Comparison of ENCODE assay signal across 10 cellular contexts in the genomic region with DNA sequence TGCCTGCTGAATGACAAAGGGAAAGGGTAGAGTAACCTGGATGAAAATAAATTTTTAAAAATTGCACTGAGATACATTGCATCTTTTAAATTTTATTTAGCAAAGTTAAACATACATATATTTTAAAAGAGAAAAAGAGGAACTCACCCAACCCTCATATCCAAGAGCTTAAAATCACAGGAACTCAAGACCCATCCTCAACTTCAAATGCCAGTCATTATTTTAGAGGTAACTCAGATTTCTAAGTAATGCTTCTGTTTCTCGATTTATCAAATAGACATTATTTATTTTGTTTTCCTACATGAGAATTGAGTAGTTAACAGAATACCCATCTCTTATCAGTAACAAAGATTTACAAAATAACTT. TPM values are rescaled to one million over a fixed set of nuclear protein-coding genes. Genes with fewer than 3 reads are reported as not detected.
A peak's percentile ranks its signal among the peaks of the same experiment; 100 is the strongest.
DNase-seq lines count a peak whose midpoint lies in the region; ATAC-seq and TF ChIP-seq lines count a peak whose summit lies in the region.
"Had no signal": no experiment of that assay in that cellular context is flagged by ENCODE, and none has a peak within 500 bp of the region (broad histone marks: within the 10 kb centered on the region; RNA-seq: fewer than 3 reads in every experiment).

No MANE protein-coding gene starts in this region.

- H3K27me3 ChIP-seq in right atrium auricular region, result no peaks in the 10 kb centered on the region
- H3K27me3 ChIP-seq in right cardiac atrium (ENCODE audit: control insufficient read depth, insufficient read depth), result no peaks in the 10 kb centered on the region
- no peaks in the 10 kb centered on the region for H3K27me3 ChIP-seq in muscle layer of duodenum (ENCODE audit: low read depth, low read length)
- no peaks in the 10 kb centered on the region for H3K27me3 ChIP-seq in vagina

- no peaks in the 10 kb centered on the region for H3K9me3 Mint-ChIP-seq in activated T-helper 17 cell treated with anti-CD3 and anti-CD28 coated beads, Interleukin-2, amount 50 U/mL, for 72 hours

- no peaks in the 10 kb centered on the region for H3K9me3 ChIP-seq in right atrium auricular region
- H3K9me3 ChIP-seq in right cardiac atrium (ENCODE audit: control insufficient read depth, low read length), result no peaks in the 10 kb centered on the region
- no peaks in the 10 kb centered on the region for H3K9me3 ChIP-seq in muscle layer of duodenum (ENCODE audit: control insufficient read depth in 1 of 2, low read length in 2 of 2)
- H3K9me3 ChIP-seq in vagina, result no peaks in the 10 kb centered on the region

- TF ChIP-seq POLR2A in vagina (IDR thresholded peaks at IDR 0.05), result no peak

- H3K4me1 ChIP-seq in right atrium auricular region, result peaks cover 0 to 89% of the 10 kb centered on the region in 2 donors
- peaks cover 14% of the 10 kb centered on the region for H3K4me1 ChIP-seq in right cardiac atrium (ENCODE audit: control insufficient read depth, insufficient read depth, low read length)
- H3K4me1 ChIP-seq in muscle layer of duodenum (ENCODE audit: control insufficient read depth in 1 of 2, insufficient read depth in 2 of 2, low read length in 2 of 2), result peaks cover 32 to 63% of the 10 kb centered on the region in 2 donors
- peaks cover 85% of the 10 kb centered on the region for H3K4me1 ChIP-seq in vagina

- DNase-seq in right atrium auricular region (ENCODE audit: low spot score), result no peak
- no peak for DNase-seq in right cardiac atrium
- no peak for DNase-seq in vagina (ENCODE audit: extremely low spot score in 2 of 2)
- DNase-seq in middle frontal gyrus (ENCODE audit: extremely low spot score, low spot score), result no peak
- no peak for DNase-seq in head of caudate nucleus
- DNase-seq: activated naive CD4-positive, alpha-beta T cell; occipital lobe had no signal

- peaks cover 32% of the 10 kb centered on the region for H3K4me1 Mint-ChIP-seq in activated T-helper 17 cell treated with anti-CD3 and anti-CD28 coated beads, Interleukin-2, amount 50 U/mL, for 72 hours

- no peak for ATAC-seq in right cardiac atrium
- no peak for ATAC-seq in activated T-helper 17 cell treated with anti-CD3 and anti-CD28 coated beads, Interleukin-2, amount 50 U/mL, for 72 hours (replicated peaks)
- no peak for ATAC-seq in GM21619 (IDR thresholded peaks at IDR 0.05; ENCODE audit: unreplicated experiment)

- TF ChIP-seq CTCF in right atrium auricular region (IDR thresholded peaks at IDR 0.05) (no peak), vagina (IDR thresholded peaks at IDR 0.05) (no peak)

- H3K27me3 Mint-ChIP-seq in activated T-helper 17 cell treated with anti-CD3 and anti-CD28 coated beads, Interleukin-2, amount 50 U/mL, for 72 hours, result no peaks in the 10 kb centered on the region

- intact Hi-C loops in right cardiac atrium (cut with DNase I), result no loop called here
- intact Hi-C loops in vagina (cut with DNase I), result loop anchor here (5.0 kb wide), 1 partner anchor 36 kb away; no protein-coding TSS in a partner anchor
- intact Hi-C loops in head of caudate nucleus (cut with DNase I), result no loop called here

- H3K27ac ChIP-seq in right atrium auricular region (peak overlapping the region; percentile 99), right cardiac atrium (ENCODE audit: low read length) (no peak overlapping the region), muscle layer of duodenum (ENCODE audit: low read length) (peak overlapping the region; percentile 99), vagina (peak overlapping the region; percentile 97)

- H3K36me3 Mint-ChIP-seq in activated T-helper 17 cell treated with anti-CD3 and anti-CD28 coated beads, Interleukin-2, amount 50 U/mL, for 72 hours (ENCODE audit: low read depth), result peaks cover 46% of the 10 kb centered on the region

- H3K4me3 ChIP-seq in right atrium auricular region (no peak overlapping the region), right cardiac atrium (ENCODE audit: low read length) (no peak overlapping the region), muscle layer of duodenum (ENCODE audit: low read depth in 1 of 2, low read length in 2 of 2) (no peak overlapping the region), vagina (no peak overlapping the region)

- H3K27ac Mint-ChIP-seq in activated T-helper 17 cell treated with anti-CD3 and anti-CD28 coated beads, Interleukin-2, amount 50 U/mL, for 72 hours, result peak overlapping the region; percentile 100

- no peaks in the 10 kb centered on the region for H3K36me3 ChIP-seq in right atrium auricular region
- peaks cover 0 to 8% of the 10 kb centered on the region in 2 donors for H3K36me3 ChIP-seq in muscle layer of duodenum (ENCODE audit: control insufficient read depth in 1 of 2, insufficient read depth in 2 of 2, low read length in 2 of 2)
- H3K36me3 ChIP-seq in vagina, result no peaks in the 10 kb centered on the region

- WGBS in right cardiac atrium, result 60% methylated on average over 1 of the region's 1 CpG

- peak overlapping the region; percentile 97 for H3K4me3 Mint-ChIP-seq in activated T-helper 17 cell treated with anti-CD3 and anti-CD28 coated beads, Interleukin-2, amount 50 U/mL, for 72 hours

RNA-seq across cellular contexts. Expression of a gene that starts 32.4 kb away (rescaled TPM):
- total RNA-seq in right atrium auricular region, result 10 to 100 TPM; 51.4 to 81.3 TPM
- total RNA-seq in right cardiac atrium, result 10 to 100 TPM; 49.2 to 73.1 (median 59.1) TPM
- 17.8 TPM for polyA plus RNA-seq in right cardiac atrium
- 100 to 1,000 TPM in 1 of 2 donors, 10 to 100 TPM in 1; 85.2 to 181 TPM for total RNA-seq in activated T-helper 17 cell treated with anti-CD3 and anti-CD28 coated beads, Interleukin-2, amount 50 U/mL, for 72 hours
- 98.7 TPM for total RNA-seq in vagina
